Comparison of ENCODE assay signal across 27 cellular contexts in the genomic region with DNA sequence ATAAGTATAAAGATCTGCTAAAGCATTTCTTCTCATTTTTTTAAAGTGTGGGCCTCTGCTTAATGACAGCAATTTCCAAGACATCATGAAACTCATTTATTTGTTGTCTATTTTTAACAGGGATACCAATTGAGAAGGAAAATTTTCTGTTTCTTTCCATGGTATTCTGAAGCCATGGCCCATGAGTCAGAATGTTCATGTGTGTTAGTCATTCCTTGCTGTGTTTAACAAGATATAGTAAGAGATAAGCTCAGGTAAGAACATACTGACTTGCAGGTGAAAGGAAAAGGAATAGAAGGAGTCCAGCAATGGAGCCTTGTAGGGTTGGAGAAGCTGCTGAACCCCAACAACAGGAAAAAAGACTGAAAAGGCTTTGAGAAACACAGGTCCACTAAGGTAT. TPM values are rescaled to one million over a fixed set of nuclear protein-coding genes. Genes with fewer than 3 reads are reported as not detected.
DNase-seq lines count a peak whose midpoint lies in the region; ATAC-seq and TF ChIP-seq lines count a peak whose summit lies in the region.
"Had no signal": no experiment of that assay in that cellular context is flagged by ENCODE, and none has a peak within 500 bp of the region (broad histone marks: within the 10 kb centered on the region; RNA-seq: fewer than 3 reads in every experiment).

No MANE protein-coding gene starts in this region.

- H3K4me1 Mint-ChIP-seq in MCF 10A (ENCODE audit: insufficient read depth, unreplicated experiment) (peaks cover 17% of the 10 kb centered on the region), chondrocyte (ENCODE audit: low read depth) (peaks cover 4% of the 10 kb centered on the region)
- H3K4me1 Mint-ChIP-seq: activated naive CD4-positive, alpha-beta T cell treated with anti-CD3 and anti-CD28 coated beads, Interleukin-2, amount 50 U/mL, for 24 hours; brain; nephron; stimulated activated naive B cell treated with anti-CD40 and anti-IgM and Interleukin-4, amounts not matched to agents 10 μg/mL and 1 μg/mL and 100 μg/mL, for 72 hours had no signal

- H3K79me2 ChIP-seq in mammary epithelial cell (ENCODE audit: insufficient read depth, low read length): no peaks in the 10 kb centered on the region

- H3K9me3 ChIP-seq in mammary epithelial cell (replicated peaks; ENCODE audit: insufficient read depth, low read length) (no peaks in the 10 kb centered on the region), RWPE2 (ENCODE audit: severe bottlenecking) (no peaks in the 10 kb centered on the region), uterus (no peaks in the 10 kb centered on the region)
- H3K9me3 ChIP-seq: gastroesophageal sphincter, upper lobe of left lung had no signal

- in situ Hi-C loops in mammary epithelial cell (cut with MboI; ENCODE audit: low sequenced_read_pairs in 2 of 2): no loop called here

- intact Hi-C loops in mammary epithelial cell (cut with micrococcal nuclease): no loop called here
- intact Hi-C loops in MCF 10A (cut with micrococcal nuclease): no loop called here
- intact Hi-C loops in uterus (cut with DNase I; ENCODE audit: low total_unique reads): no loop called here

- H3K4me3 ChIP-seq in mammary epithelial cell (replicated peaks in 1 of 3; ENCODE audit: insufficient read depth in 1 of 3, low read depth in 2 of 3, low read length in 3 of 3): no peak overlapping the region
- no peak overlapping the region for H3K4me3 ChIP-seq in RWPE2 (ENCODE audit: severe bottlenecking)
- no peak overlapping the region for H3K4me3 ChIP-seq in uterus
- H3K4me3 ChIP-seq: dorsolateral prefrontal cortex, gastroesophageal sphincter, upper lobe of left lung had no signal

- no peak overlapping the region for H3K27ac Mint-ChIP-seq in MCF 10A (ENCODE audit: low read depth, unreplicated experiment)
- H3K27ac Mint-ChIP-seq in chondrocyte (ENCODE audit: unreplicated experiment): no peak overlapping the region
- H3K27ac Mint-ChIP-seq: activated naive CD4-positive, alpha-beta T cell treated with anti-CD3 and anti-CD28 coated beads, Interleukin-2, amount 50 U/mL, for 24 hours; nephron had no signal

- CTCF ChIA-PET in mammary epithelial cell (lab: Charles Lee; ENCODE audit: low non-redundant PET) (no interaction called here), MCF 10A (lab: Yijun Ruan, JAX) (no interaction called here)

- H3K4me2 ChIP-seq in mammary epithelial cell (ENCODE audit: insufficient read depth, low read depth, low read length): peak overlapping the region; percentile 29

- H3K27me3 Mint-ChIP-seq in MCF 10A (ENCODE audit: insufficient read depth, unreplicated experiment): no peaks in the 10 kb centered on the region
- H3K27me3 Mint-ChIP-seq in chondrocyte (ENCODE audit: low read depth): no peaks in the 10 kb centered on the region
- H3K27me3 Mint-ChIP-seq: activated naive CD4-positive, alpha-beta T cell treated with anti-CD3 and anti-CD28 coated beads, Interleukin-2, amount 50 U/mL, for 24 hours; brain; stimulated activated naive B cell treated with anti-CD40 and anti-IgM and Interleukin-4, amounts not matched to agents 10 μg/mL and 1 μg/mL and 100 μg/mL, for 72 hours had no signal

- no peak overlapping the region for H3K9ac ChIP-seq in mammary epithelial cell (ENCODE audit: insufficient read depth, low read length)

- H3K4me3 Mint-ChIP-seq in MCF 10A (ENCODE audit: unreplicated experiment): no peak overlapping the region
- H3K4me3 Mint-ChIP-seq in chondrocyte (ENCODE audit: unreplicated experiment): no peak overlapping the region
- H3K4me3 Mint-ChIP-seq: activated naive CD4-positive, alpha-beta T cell treated with anti-CD3 and anti-CD28 coated beads, Interleukin-2, amount 50 U/mL, for 24 hours; brain; nephron; stimulated activated naive B cell treated with anti-CD40 and anti-IgM and Interleukin-4, amounts not matched to agents 10 μg/mL and 1 μg/mL and 100 μg/mL, for 72 hours had no signal

- TF ChIP-seq CTCF in mammary epithelial cell (conservative IDR thresholded peaks at IDR 0.05 in 1 of 2, IDR thresholded peaks at IDR 0.05 in 1 of 2; ENCODE audit: extremely low read depth in 1 of 2, insufficient read depth in 1 of 2, low read depth in 1 of 2, low read length in 2 of 2) (no peak), MCF 10A (IDR thresholded peaks at IDR 0.05; ENCODE audit: unreplicated experiment) (no peak), RWPE2 (IDR thresholded peaks at IDR 0.05; ENCODE audit: poor library complexity, severe bottlenecking) (no peak), uterus (IDR thresholded peaks at IDR 0.05) (no peak), chondrocyte (IDR thresholded peaks at IDR 0.05) (no peak)

- ATAC-seq in RWPE2 (ENCODE audit: low read depth) (peak; percentile 82), GM18498 (IDR thresholded peaks at IDR 0.05; ENCODE audit: unreplicated experiment) (no peak)
- ATAC-seq: gastroesophageal sphincter; stimulated activated naive B cell treated with anti-CD40 and anti-IgM and Interleukin-4, amounts not matched to agents 10 μg/mL and 1 μg/mL and 100 μg/mL, for 72 hours had no signal

- no peaks in the 10 kb centered on the region for H4K20me1 ChIP-seq in mammary epithelial cell (ENCODE audit: insufficient read depth, low read length)

- H2AFZ ChIP-seq in mammary epithelial cell (ENCODE audit: low read depth, low read length): no peak overlapping the region

- no peaks in the 10 kb centered on the region for H3K9me3 Mint-ChIP-seq in MCF 10A (ENCODE audit: unreplicated experiment)
- H3K9me3 Mint-ChIP-seq in chondrocyte (ENCODE audit: low read depth): no peaks in the 10 kb centered on the region
- H3K9me3 Mint-ChIP-seq: activated naive CD4-positive, alpha-beta T cell treated with anti-CD3 and anti-CD28 coated beads, Interleukin-2, amount 50 U/mL, for 24 hours; brain; nephron; stimulated activated naive B cell treated with anti-CD40 and anti-IgM and Interleukin-4, amounts not matched to agents 10 μg/mL and 1 μg/mL and 100 μg/mL, for 72 hours had no signal

- peaks cover 36% of the 10 kb centered on the region for H3K4me1 ChIP-seq in mammary epithelial cell (ENCODE audit: insufficient read depth, low read length)
- H3K4me1 ChIP-seq in RWPE2 (ENCODE audit: insufficient read depth, poor library complexity, severe bottlenecking): peaks cover 34% of the 10 kb centered on the region
- no peaks in the 10 kb centered on the region for H3K4me1 ChIP-seq in uterus
- H3K4me1 ChIP-seq: gastroesophageal sphincter, upper lobe of left lung had no signal

- TF ChIP-seq POLR2A in uterus (IDR thresholded peaks at IDR 0.05): no peak

- H3K27ac ChIP-seq in mammary epithelial cell (ENCODE audit: insufficient read depth, low read depth, low read length) (no peak overlapping the region), RWPE2 (ENCODE audit: poor library complexity, severe bottlenecking) (peak overlapping the region; percentile 24), uterus (no peak overlapping the region)
- H3K27ac ChIP-seq: dorsolateral prefrontal cortex, gastroesophageal sphincter, upper lobe of left lung, VCaP had no signal

- H3K36me3 ChIP-seq in mammary epithelial cell (ENCODE audit: insufficient read depth, low read length): no peaks in the 10 kb centered on the region
- H3K36me3 ChIP-seq in RWPE2 (ENCODE audit: low read depth): no peaks in the 10 kb centered on the region
- no peaks in the 10 kb centered on the region for H3K36me3 ChIP-seq in uterus
- H3K36me3 ChIP-seq: gastroesophageal sphincter, upper lobe of left lung had no signal

- BruUV-seq in mammary epithelial cell (replicated peaks; lab: Mats Ljungman, UMichigan): no TSS peak
- BruUV-seq in MCF 10A (replicated peaks; lab: Mats Ljungman, UMichigan): no TSS peak

- POLR2A ChIA-PET in MCF 10A (lab: Yijun Ruan, JAX): interaction anchor here (0.7 to 2.0 kb wide), 5 partner anchors 9 to 147 kb away, joined by 3 to 5 read pairs (median 4); a partner anchor contains a TSS

- peak; percentile 85 for DNase-seq in mammary epithelial cell
- DNase-seq in MCF 10A (ENCODE audit: unreplicated experiment): no peak
- no peak for DNase-seq in RWPE2 (ENCODE audit: low spot score)
- peak; percentile 13 for DNase-seq in glomerular visceral epithelial cell (ENCODE audit: extremely low spot score)
- DNase-seq in NCI-H1436 treated with DMSO at 0.1 percent for 48 hours (lab: John Stamatoyannopoulos, UW): no peak
- DNase-seq in uterus: no peak
- no peak for DNase-seq in chondrocyte (ENCODE audit: low spot score)
- DNase-seq: 8988T; activated CD4-positive, alpha-beta T cell treated with anti-CD3 and anti-CD28 coated beads for 4 hours; activated CD8-positive, alpha-beta memory T cell treated with anti-CD3 and anti-CD28 coated beads for 24 hours; activated T-cell treated with anti-CD3 and anti-CD28 coated beads for 4 hours; amniotic stem cell; cerebellar nuclear complex; dorsolateral prefrontal cortex; hippocampal formation; left colon; NCI-H1048; NCI-H1694; stimulated activated naive B cell treated with anti-CD40 and anti-IgM and Interleukin-4, amounts not matched to agents 10 μg/mL and 1 μg/mL and 100 μg/mL, for 72 hours; substantia nigra; upper lobe of left lung had no signal

- H3K36me3 Mint-ChIP-seq in MCF 10A (ENCODE audit: insufficient read depth, unreplicated experiment) (no peaks in the 10 kb centered on the region), chondrocyte (ENCODE audit: low read depth) (no peaks in the 10 kb centered on the region)
- H3K36me3 Mint-ChIP-seq: activated naive CD4-positive, alpha-beta T cell treated with anti-CD3 and anti-CD28 coated beads, Interleukin-2, amount 50 U/mL, for 24 hours; brain; stimulated activated naive B cell treated with anti-CD40 and anti-IgM and Interleukin-4, amounts not matched to agents 10 μg/mL and 1 μg/mL and 100 μg/mL, for 72 hours had no signal

- no peaks in the 10 kb centered on the region for H3K27me3 ChIP-seq in mammary epithelial cell (ENCODE audit: insufficient read depth, low read length)
- H3K27me3 ChIP-seq in RWPE2 (ENCODE audit: insufficient read depth, poor library complexity, severe bottlenecking): no peaks in the 10 kb centered on the region
- no peaks in the 10 kb centered on the region for H3K27me3 ChIP-seq in uterus
- H3K27me3 ChIP-seq: dorsolateral prefrontal cortex, gastroesophageal sphincter, upper lobe of left lung had no signal

- dilution Hi-C loops in mammary epithelial cell (cut with HindIII; ENCODE audit: low sequenced_read_pairs): loop anchor here (5.0 kb wide), 1 partner anchor 103 kb away; no protein-coding TSS in a partner anchor

RNA-seq across cellular contexts. Expression of a gene that starts 17.0 kb away (rescaled TPM):
- 10 to 100 TPM in 1 of 2 donors, 1 to 10 TPM in 1; 7.0 to 12.8 TPM for total RNA-seq in mammary epithelial cell
- 4.2 TPM for polyA plus RNA-seq in mammary epithelial cell
- polyA minus RNA-seq in mammary epithelial cell: 6.1 TPM
- total RNA-seq in MCF 10A (2022): 4.7 and 6.2 TPM in 2 replicates
- total RNA-seq in uterus: 1 to 10 TPM; 1.5 to 8.8 (median 3.7) TPM
- total RNA-seq in chondrocyte: 1.8 to 2.6 TPM (median 2.5 TPM) in 3 replicates

Comparison
In these comparisons a context has a peak if more than half of its experiments do, and no peak if none do; other contexts are left out.
1. DNase-seq: peak in mammary epithelial cell (single experiment) and glomerular visceral epithelial cell (single experiment); none in MCF 10A (single experiment), RWPE2 (single experiment), NCI-H1436 treated with DMSO at 0.1 percent for 48 hours (single experiment), uterus (0 of 2) and chondrocyte (single experiment).